6 cellular contexts compared by ENCODE assay signal in genomic region chr13:28699246-28699645, GRCh38.
"Had no signal": no experiment of that assay in that cellular context is flagged by ENCODE, and none has a peak within 500 bp of the region (broad histone marks: within the 10 kb centered on the region; RNA-seq: fewer than 3 reads in every experiment).

No MANE protein-coding gene starts in this region.

- DNase-seq: IMR-90, KBM-7, KG1 had no signal

- ATAC-seq: K562 had no signal

- H3K27ac ChIP-seq: HL-60 had no signal

- H3K4me3 ChIP-seq: K562 had no signal

- FAIRE-seq: HTR-8/SVneo, K562 had no signal
